1 cellular context compared by ENCODE assay signal in genomic region chr1:78070210-78070609, GRCh38.
TF ChIP-seq lines count a peak whose summit lies in the region.

No MANE protein-coding gene starts in this region.

TF ChIP-seq in HCT116, 20 proteins besides CTCF, POLR2A, EP300 and RAD21:
- TF ChIP-seq REST (IDR thresholded peaks at IDR 0.05; ENCODE audit: low read depth): no peak
- TF ChIP-seq POLR2AphosphoS5 (IDR thresholded peaks at IDR 0.05; ENCODE audit: low read depth, low read length): no peak
